9 cellular contexts compared by ENCODE assay signal in the genomic region with DNA sequence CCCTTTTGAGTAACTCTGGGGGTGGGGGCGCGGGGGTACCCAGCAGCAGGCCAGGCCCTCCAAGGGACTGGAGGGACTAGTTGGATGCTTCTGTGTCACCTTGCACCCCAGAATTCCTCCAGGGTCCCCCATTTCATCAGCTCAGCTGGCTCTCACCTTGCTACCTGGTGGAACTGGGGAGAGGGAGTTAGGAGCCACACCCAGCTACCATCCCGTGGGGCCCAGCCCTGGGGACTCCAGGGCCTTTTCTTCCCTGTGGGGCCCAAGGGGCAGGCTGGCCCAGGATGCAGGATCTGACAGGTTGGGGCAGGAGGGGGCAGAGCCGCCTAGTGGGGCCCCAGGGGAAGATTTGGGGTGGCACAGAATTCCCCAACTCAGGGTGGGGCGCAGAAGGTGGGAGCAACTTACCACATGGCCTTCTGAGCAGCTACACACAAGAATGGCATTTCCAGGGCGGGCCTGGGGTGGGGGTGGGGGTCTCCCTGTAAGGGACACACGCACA. TPM values are rescaled to one million over a fixed set of nuclear protein-coding genes. Genes with fewer than 3 reads are reported as not detected.
DNase-seq lines count a peak whose midpoint lies in the region; ATAC-seq and TF ChIP-seq lines count a peak whose summit lies in the region.
"Had no signal": no experiment of that assay in that cellular context is flagged by ENCODE, and none has a peak within 500 bp of the region (broad histone marks: within the 10 kb centered on the region; RNA-seq: fewer than 3 reads in every experiment).

No MANE protein-coding gene starts in this region.

- H3K4me3 Mint-ChIP-seq in CD4-positive, CD25-positive, alpha-beta regulatory T cell, result peak overlapping the region; percentile 78 to 89 (median 86)
- peak overlapping the region; percentile 67 for H3K4me3 Mint-ChIP-seq in endothelial cell (ENCODE audit: unreplicated experiment)

- H3K36me3 ChIP-seq in CD4-positive, CD25-positive, alpha-beta regulatory T cell (ENCODE audit: control insufficient read depth, insufficient read depth, low read length), result no peaks in the 10 kb centered on the region
- H3K36me3 ChIP-seq in PC-9 (ENCODE audit: low read depth), result no peaks in the 10 kb centered on the region
- no peaks in the 10 kb centered on the region for H3K36me3 ChIP-seq in ovary

- peaks cover 0 to 5% (median 0%) of the 10 kb centered on the region in 7 donors for H3K9me3 Mint-ChIP-seq in CD4-positive, CD25-positive, alpha-beta regulatory T cell
- no peaks in the 10 kb centered on the region for H3K9me3 Mint-ChIP-seq in endothelial cell (ENCODE audit: unreplicated experiment)

- H3F3A ChIP-seq in PC-9 (ENCODE audit: insufficient read depth, low read depth), result peaks cover 78% of the 10 kb centered on the region

- H3K4me1 ChIP-seq in CD4-positive, CD25-positive, alpha-beta regulatory T cell (ENCODE audit: control insufficient read depth, insufficient read depth, low read length, poor library complexity, severe bottlenecking), result peaks cover 79% of the 10 kb centered on the region
- H3K4me1 ChIP-seq in PC-9 (replicated peaks; ENCODE audit: insufficient read depth) (peaks cover 62% of the 10 kb centered on the region), ovary (ENCODE audit: insufficient read depth) (peaks cover 20% of the 10 kb centered on the region)

- no peaks in the 10 kb centered on the region for H3K9me2 ChIP-seq in PC-9 (ENCODE audit: insufficient read depth)

- TF ChIP-seq EP300 in ovary (IDR thresholded peaks at IDR 0.05), result no peak

- no peak overlapping the region for H3K4me3 ChIP-seq in CD4-positive, CD25-positive, alpha-beta regulatory T cell (ENCODE audit: low read depth, low read length)
- H3K4me3 ChIP-seq in PC-9 (peak overlapping the region; percentile 25; the same call in 1 of the 2 replicates), ovary (no peak overlapping the region)

- 79 to 88% (median 85%) methylated on average over 7 of the region's 7 CpGs for WGBS in ovary, 3 donors

- CTCF ChIA-PET in PC-9 (lab: Charles Lee), result no interaction called here

- intact Hi-C loops in PC-9 (cut with micrococcal nuclease; ENCODE audit: unreplicated experiment) (loop anchor here (10.0 kb wide), 1 partner anchor 1059 kb away; no protein-coding TSS in a partner anchor), ovary (cut with DNase I) (loop anchor here in 3 of 4 donors (5.0 to 10.0 kb wide), 3 partner anchors 47 to 1059 kb away; a partner anchor contains a TSS)

- peaks cover 12% of the 10 kb centered on the region; the same call in 1 of the 2 replicates for H4K20me1 ChIP-seq in PC-9 (ENCODE audit: insufficient read depth)

- H3K9me3 ChIP-seq in CD4-positive, CD25-positive, alpha-beta regulatory T cell (ENCODE audit: control insufficient read depth in 2 of 2, low read length in 2 of 2), result no peaks in the 10 kb centered on the region
- H3K9me3 ChIP-seq in PC-9 (ENCODE audit: insufficient read depth, low read depth) (no peaks in the 10 kb centered on the region), ovary (no peaks in the 10 kb centered on the region)

- peaks cover 11% of the 10 kb centered on the region for H3K27me3 Mint-ChIP-seq in CD4-positive, CD25-positive, alpha-beta regulatory T cell
- H3K27me3 Mint-ChIP-seq in endothelial cell (ENCODE audit: unreplicated experiment), result peaks cover 28% of the 10 kb centered on the region

- H2AFZ ChIP-seq in PC-9, result no peak overlapping the region

- no peaks in the 10 kb centered on the region for H3K27me3 ChIP-seq in CD4-positive, CD25-positive, alpha-beta regulatory T cell (ENCODE audit: control insufficient read depth, insufficient read depth, low read length)
- H3K27me3 ChIP-seq in PC-9 (ENCODE audit: insufficient read depth, low read depth), result no peaks in the 10 kb centered on the region
- H3K27me3 ChIP-seq in ovary, result no peaks in the 10 kb centered on the region

- peaks cover 39% of the 10 kb centered on the region for H3K79me2 ChIP-seq in PC-9 (ENCODE audit: low read depth)

- TF ChIP-seq CTCF in PC-9 (conservative IDR thresholded peaks at IDR 0.05), result no peak
- TF ChIP-seq CTCF in endothelial cell (IDR thresholded peaks at IDR 0.05; ENCODE audit: unreplicated experiment), result no peak
- no peak for TF ChIP-seq CTCF in ovary (IDR thresholded peaks at IDR 0.05)

- H3K27ac ChIP-seq in CD4-positive, CD25-positive, alpha-beta regulatory T cell (ENCODE audit: insufficient read depth, low read length, poor library complexity, severe bottlenecking), result peak overlapping the region; percentile 99
- H3K27ac ChIP-seq in PC-9 (peak overlapping the region; percentile 89), ovary (peak overlapping the region; percentile 94 to 98)

- H3K27ac Mint-ChIP-seq in CD4-positive, CD25-positive, alpha-beta regulatory T cell, result peak overlapping the region; percentile 94 to 100 (median 97)
- H3K27ac Mint-ChIP-seq in endothelial cell (ENCODE audit: unreplicated experiment), result no peak overlapping the region

- no peak for DNase-seq in CD4-positive, CD25-positive, alpha-beta regulatory T cell
- DNase-seq in PC-9 (peak; percentile 53 to 86), endothelial cell (ENCODE audit: low spot score) (no peak), ovary (peak in 3 of 5 donors; percentile 45 to 52 (median 51)), erythroblast (lab: John Stamatoyannopoulos, UW) (no peak), NCI-H2081 (lab: John Stamatoyannopoulos, UW) (no peak)
- DNase-seq: NCI-H2171 had no signal

- TSS peak; percentile 13 for BruUV-seq in PC-9 (replicated peaks; lab: Mats Ljungman, UMichigan)

- ATAC-seq in CD4-positive, CD25-positive, alpha-beta regulatory T cell (ENCODE audit: low read depth in 2 of 2), result no peak
- ATAC-seq in HG03139 (IDR thresholded peaks at IDR 0.05; ENCODE audit: unreplicated experiment), result no peak
- ATAC-seq in GM21367 (IDR thresholded peaks at IDR 0.05; ENCODE audit: unreplicated experiment), result no peak

- H3K4me2 ChIP-seq in PC-9, result peak overlapping the region; percentile 97

- no peak for TF ChIP-seq POLR2A in ovary (IDR thresholded peaks at IDR 0.05)
- no peak for TF ChIP-seq POLR2A in erythroblast (IDR thresholded peaks at IDR 0.05; ENCODE audit: low read length)

- POLR2A ChIA-PET in PC-9 (lab: Charles Lee; ENCODE audit: unreplicated experiment), result interaction anchor here (0.6 to 1.3 kb wide), 12 partner anchors 10 to 590 kb away, joined by 3 to 27 read pairs (median 4); a partner anchor contains a TSS

- peaks cover 5 to 76% (median 30%) of the 10 kb centered on the region in 4 donors for H3K4me1 Mint-ChIP-seq in CD4-positive, CD25-positive, alpha-beta regulatory T cell
- H3K4me1 Mint-ChIP-seq in endothelial cell (ENCODE audit: unreplicated experiment), result peaks cover 31% of the 10 kb centered on the region

- no peaks in the 10 kb centered on the region for H3K36me3 Mint-ChIP-seq in CD4-positive, CD25-positive, alpha-beta regulatory T cell
- no peaks in the 10 kb centered on the region for H3K36me3 Mint-ChIP-seq in endothelial cell (ENCODE audit: low read depth, unreplicated experiment)

RNA-seq across cellular contexts. Expression of a gene that starts 32.8 kb away (rescaled TPM):
- not detected for total RNA-seq in CD4-positive, CD25-positive, alpha-beta regulatory T cell
- not detected for polyA plus RNA-seq in CD4-positive, CD25-positive, alpha-beta regulatory T cell
- 1.7 and 2.1 TPM in 2 replicates for total RNA-seq in PC-9 (2021)
- 0.69 TPM for total RNA-seq in endothelial cell (ENCODE audit: unreplicated experiment)
- 1 to 10 TPM in 3 of 7 donors, under 1 TPM in 1, not detected in 3; 0.98 to 2.4 (median 1.3) TPM for total RNA-seq in ovary
- polyA plus RNA-seq in ovary, result under 1 TPM in 1 of 2 donors, not detected in 1; 0.30 TPM

RNA-seq across cellular contexts. Expression of a gene that starts 48.9 kb away (rescaled TPM):
- 4.5 TPM for total RNA-seq in CD4-positive, CD25-positive, alpha-beta regulatory T cell
- under 1 TPM; 0.46 to 0.82 (median 0.54) TPM for polyA plus RNA-seq in CD4-positive, CD25-positive, alpha-beta regulatory T cell
- 15.2 and 15.8 TPM in 2 replicates for total RNA-seq in PC-9 (2021)
- 43.7 TPM for total RNA-seq in endothelial cell (ENCODE audit: unreplicated experiment)
- total RNA-seq in ovary, result 1 to 10 TPM; 2.6 to 7.9 (median 4.6) TPM
- polyA plus RNA-seq in ovary, result 1 to 10 TPM; 1.2 to 3.8 TPM

Comparison
In these comparisons a context has a peak if more than half of its experiments do, and no peak if none do; other contexts are left out.
1. DNase-seq: peak in PC-9 (2 of 2) and ovary (3 of 5); none in CD4-positive, CD25-positive, alpha-beta regulatory T cell (0 of 3), endothelial cell (single experiment), erythroblast (0 of 2) and NCI-H2081 (0 of 2).
2. Peak in every context shown above with its lines, with median percentiles within 50 percentile points of each other: H3K27ac ChIP-seq.